Comparison of ENCODE assay signal across 1 cellular context in the genomic region with DNA sequence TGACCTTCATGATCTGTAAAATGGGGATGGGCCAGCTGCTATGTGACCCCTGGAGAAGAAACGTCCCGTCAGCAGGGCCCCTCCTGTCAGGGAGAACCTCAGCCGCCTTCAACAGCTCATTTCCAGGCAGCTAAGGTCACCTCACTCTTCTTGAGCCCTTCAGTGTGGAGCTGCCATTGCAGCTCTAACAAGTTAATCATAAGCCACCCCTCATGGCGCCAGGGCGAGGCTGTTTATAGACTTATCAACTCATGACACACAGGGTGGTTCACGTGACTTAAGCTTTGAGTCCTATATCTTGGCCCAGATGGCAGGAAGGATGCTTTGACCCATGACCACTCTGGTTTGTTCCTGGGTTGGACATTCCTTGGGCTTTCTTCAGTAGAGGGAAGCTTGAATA.
TF ChIP-seq lines count a peak whose summit lies in the region.

No MANE protein-coding gene starts in this region.

TF ChIP-seq in HepG2, 621 proteins besides CTCF, POLR2A, EP300 and RAD21 (continued from another document and continues in another):
- TF ChIP-seq, protein P1, sequence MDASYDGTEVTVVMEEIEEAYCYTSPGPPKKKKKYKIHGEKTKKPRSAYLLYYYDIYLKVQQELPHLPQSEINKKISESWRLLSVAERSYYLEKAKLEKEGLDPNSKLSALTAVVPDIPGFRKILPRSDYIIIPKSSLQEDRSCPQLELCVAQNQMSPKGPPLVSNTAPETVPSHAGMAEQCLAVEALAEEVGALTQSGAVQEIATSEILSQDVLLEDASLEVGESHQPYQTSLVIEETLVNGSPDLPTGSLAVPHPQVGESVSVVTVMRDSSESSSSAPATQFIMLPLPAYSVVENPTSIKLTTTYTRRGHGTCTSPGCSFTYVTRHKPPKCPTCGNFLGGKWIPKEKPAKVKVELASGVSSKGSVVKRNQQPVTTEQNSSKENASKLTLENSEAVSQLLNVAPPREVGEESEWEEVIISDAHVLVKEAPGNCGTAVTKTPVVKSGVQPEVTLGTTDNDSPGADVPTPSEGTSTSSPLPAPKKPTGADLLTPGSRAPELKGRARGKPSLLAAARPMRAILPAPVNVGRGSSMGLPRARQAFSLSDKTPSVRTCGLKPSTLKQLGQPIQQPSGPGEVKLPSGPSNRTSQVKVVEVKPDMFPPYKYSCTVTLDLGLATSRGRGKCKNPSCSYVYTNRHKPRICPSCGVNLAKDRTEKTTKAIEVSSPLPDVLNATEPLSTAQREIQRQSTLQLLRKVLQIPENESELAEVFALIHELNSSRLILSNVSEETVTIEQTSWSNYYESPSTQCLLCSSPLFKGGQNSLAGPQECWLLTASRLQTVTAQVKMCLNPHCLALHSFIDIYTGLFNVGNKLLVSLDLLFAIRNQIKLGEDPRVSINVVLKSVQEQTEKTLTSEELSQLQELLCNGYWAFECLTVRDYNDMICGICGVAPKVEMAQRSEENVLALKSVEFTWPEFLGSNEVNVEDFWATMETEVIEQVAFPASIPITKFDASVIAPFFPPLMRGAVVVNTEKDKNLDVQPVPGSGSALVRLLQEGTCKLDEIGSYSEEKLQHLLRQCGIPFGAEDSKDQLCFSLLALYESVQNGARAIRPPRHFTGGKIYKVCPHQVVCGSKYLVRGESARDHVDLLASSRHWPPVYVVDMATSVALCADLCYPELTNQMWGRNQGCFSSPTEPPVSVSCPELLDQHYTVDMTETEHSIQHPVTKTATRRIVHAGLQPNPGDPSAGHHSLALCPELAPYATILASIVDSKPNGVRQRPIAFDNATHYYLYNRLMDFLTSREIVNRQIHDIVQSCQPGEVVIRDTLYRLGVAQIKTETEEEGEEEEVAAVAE (CRISPR knock-in tag; IDR thresholded peaks at IDR 0.05; ENCODE audit: borderline replicate concordance): no peak
- TF ChIP-seq, protein P2, sequence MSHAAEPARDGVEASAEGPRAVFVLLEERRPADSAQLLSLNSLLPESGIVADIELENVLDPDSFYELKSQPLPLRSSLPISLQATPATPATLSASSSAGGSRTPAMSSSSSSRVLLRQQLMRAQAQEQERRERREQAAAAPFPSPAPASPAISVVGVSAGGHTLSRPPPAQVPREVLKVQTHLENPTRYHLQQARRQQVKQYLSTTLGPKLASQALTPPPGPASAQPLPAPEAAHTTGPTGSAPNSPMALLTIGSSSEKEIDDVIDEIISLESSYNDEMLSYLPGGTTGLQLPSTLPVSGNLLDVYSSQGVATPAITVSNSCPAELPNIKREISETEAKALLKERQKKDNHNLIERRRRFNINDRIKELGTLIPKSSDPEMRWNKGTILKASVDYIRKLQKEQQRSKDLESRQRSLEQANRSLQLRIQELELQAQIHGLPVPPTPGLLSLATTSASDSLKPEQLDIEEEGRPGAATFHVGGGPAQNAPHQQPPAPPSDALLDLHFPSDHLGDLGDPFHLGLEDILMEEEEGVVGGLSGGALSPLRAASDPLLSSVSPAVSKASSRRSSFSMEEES (CRISPR knock-in tag; IDR thresholded peaks at IDR 0.05): 0 out of 2 replicates have a peak, but pooled peaks have one; percentile 6
- TF ChIP-seq MTF1 (CRISPR knock-in tag; IDR thresholded peaks at IDR 0.05): no peak
- no peak for TF ChIP-seq ZZZ3 (CRISPR knock-in tag; IDR thresholded peaks at IDR 0.05; ENCODE audit: borderline replicate concordance)
- TF ChIP-seq ZNF432 (CRISPR knock-in tag; IDR thresholded peaks at IDR 0.05; ENCODE audit: borderline replicate concordance): no peak
- no peak for TF ChIP-seq TBX3 (IDR thresholded peaks at IDR 0.05; ENCODE audit: borderline replicate concordance)
- TF ChIP-seq, protein P3, sequence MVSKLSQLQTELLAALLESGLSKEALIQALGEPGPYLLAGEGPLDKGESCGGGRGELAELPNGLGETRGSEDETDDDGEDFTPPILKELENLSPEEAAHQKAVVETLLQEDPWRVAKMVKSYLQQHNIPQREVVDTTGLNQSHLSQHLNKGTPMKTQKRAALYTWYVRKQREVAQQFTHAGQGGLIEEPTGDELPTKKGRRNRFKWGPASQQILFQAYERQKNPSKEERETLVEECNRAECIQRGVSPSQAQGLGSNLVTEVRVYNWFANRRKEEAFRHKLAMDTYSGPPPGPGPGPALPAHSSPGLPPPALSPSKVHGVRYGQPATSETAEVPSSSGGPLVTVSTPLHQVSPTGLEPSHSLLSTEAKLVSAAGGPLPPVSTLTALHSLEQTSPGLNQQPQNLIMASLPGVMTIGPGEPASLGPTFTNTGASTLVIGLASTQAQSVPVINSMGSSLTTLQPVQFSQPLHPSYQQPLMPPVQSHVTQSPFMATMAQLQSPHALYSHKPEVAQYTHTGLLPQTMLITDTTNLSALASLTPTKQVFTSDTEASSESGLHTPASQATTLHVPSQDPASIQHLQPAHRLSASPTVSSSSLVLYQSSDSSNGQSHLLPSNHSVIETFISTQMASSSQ (IDR thresholded peaks at IDR 0.05; ENCODE audit: low read depth): peak; percentile 49; the same call in 1 of the 2 replicates
- TF ChIP-seq, protein P3 (CRISPR knock-in tag; IDR thresholded peaks at IDR 0.05; ENCODE audit: borderline replicate concordance): 0 out of 2 replicates have a peak, but pooled peaks have one; percentile 32
- 0 out of 2 replicates have a peak, but pooled peaks have one; percentile 5 for TF ChIP-seq FOSL2 (CRISPR knock-in tag; IDR thresholded peaks at IDR 0.05)
- no peak for TF ChIP-seq IRX3 (CRISPR knock-in tag; IDR thresholded peaks at IDR 0.05; ENCODE audit: borderline replicate concordance, low read depth)
- no peak for TF ChIP-seq RXRB (CRISPR knock-in tag; IDR thresholded peaks at IDR 0.05; ENCODE audit: borderline replicate concordance)
- 0 out of 2 replicates have a peak, but pooled peaks have one; percentile 19 for TF ChIP-seq ZNF644 (CRISPR knock-in tag; IDR thresholded peaks at IDR 0.05; ENCODE audit: low read depth)
- TF ChIP-seq ZNF629 (CRISPR knock-in tag; conservative IDR thresholded peaks at IDR 0.05): no peak
- no peak for TF ChIP-seq ZEB1 (IDR thresholded peaks at IDR 0.05; ENCODE audit: insufficient replicate concordance, low read depth)
- TF ChIP-seq RFX3 (CRISPR knock-in tag; IDR thresholded peaks at IDR 0.05): no peak
- TF ChIP-seq PAF1 (CRISPR knock-in tag; IDR thresholded peaks at IDR 0.05): no peak
- no peak for TF ChIP-seq FOXJ3 (CRISPR knock-in tag; IDR thresholded peaks at IDR 0.05; ENCODE audit: borderline replicate concordance)
- TF ChIP-seq, protein P4, sequence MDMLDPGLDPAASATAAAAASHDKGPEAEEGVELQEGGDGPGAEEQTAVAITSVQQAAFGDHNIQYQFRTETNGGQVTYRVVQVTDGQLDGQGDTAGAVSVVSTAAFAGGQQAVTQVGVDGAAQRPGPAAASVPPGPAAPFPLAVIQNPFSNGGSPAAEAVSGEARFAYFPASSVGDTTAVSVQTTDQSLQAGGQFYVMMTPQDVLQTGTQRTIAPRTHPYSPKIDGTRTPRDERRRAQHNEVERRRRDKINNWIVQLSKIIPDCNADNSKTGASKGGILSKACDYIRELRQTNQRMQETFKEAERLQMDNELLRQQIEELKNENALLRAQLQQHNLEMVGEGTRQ (IDR thresholded peaks at IDR 0.05; ENCODE audit: low read depth, low read length): 0 out of 2 replicates have a peak, but pooled peaks have one; percentile 16
- TF ChIP-seq, protein P4 (CRISPR knock-in tag; IDR thresholded peaks at IDR 0.05; ENCODE audit: borderline replicate concordance): no peak; the same call in 1 of the 2 replicates
- no peak for TF ChIP-seq ATAD3A (CRISPR knock-in tag; IDR thresholded peaks at IDR 0.05)
- TF ChIP-seq ZNF557 (CRISPR knock-in tag; IDR thresholded peaks at IDR 0.05): no peak
- 0 out of 2 replicates have a peak, but pooled peaks have one; percentile 13 for TF ChIP-seq BHLHE40 (IDR thresholded peaks at IDR 0.05; ENCODE audit: low read length)
- TF ChIP-seq, protein P5, sequence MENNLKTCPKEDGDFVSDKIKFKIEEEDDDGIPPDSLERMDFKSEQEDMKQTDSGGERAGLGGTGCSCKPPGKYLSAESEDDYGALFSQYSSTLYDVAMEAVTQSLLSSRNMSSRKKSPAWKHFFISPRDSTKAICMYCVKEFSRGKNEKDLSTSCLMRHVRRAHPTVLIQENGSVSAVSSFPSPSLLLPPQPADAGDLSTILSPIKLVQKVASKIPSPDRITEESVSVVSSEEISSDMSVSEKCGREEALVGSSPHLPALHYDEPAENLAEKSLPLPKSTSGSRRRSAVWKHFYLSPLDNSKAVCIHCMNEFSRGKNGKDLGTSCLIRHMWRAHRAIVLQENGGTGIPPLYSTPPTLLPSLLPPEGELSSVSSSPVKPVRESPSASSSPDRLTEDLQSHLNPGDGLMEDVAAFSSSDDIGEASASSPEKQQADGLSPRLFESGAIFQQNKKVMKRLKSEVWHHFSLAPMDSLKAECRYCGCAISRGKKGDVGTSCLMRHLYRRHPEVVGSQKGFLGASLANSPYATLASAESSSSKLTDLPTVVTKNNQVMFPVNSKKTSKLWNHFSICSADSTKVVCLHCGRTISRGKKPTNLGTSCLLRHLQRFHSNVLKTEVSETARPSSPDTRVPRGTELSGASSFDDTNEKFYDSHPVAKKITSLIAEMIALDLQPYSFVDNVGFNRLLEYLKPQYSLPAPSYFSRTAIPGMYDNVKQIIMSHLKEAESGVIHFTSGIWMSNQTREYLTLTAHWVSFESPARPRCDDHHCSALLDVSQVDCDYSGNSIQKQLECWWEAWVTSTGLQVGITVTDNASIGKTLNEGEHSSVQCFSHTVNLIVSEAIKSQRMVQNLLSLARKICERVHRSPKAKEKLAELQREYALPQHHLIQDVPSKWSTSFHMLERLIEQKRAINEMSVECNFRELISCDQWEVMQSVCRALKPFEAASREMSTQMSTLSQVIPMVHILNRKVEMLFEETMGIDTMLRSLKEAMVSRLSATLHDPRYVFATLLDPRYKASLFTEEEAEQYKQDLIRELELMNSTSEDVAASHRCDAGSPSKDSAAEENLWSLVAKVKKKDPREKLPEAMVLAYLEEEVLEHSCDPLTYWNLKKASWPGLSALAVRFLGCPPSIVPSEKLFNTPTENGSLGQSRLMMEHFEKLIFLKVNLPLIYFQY (CRISPR knock-in tag; IDR thresholded peaks at IDR 0.05; ENCODE audit: borderline replicate concordance): no peak
- TF ChIP-seq SRY (CRISPR knock-in tag; IDR thresholded peaks at IDR 0.05): no peak
- TF ChIP-seq, protein P6, sequence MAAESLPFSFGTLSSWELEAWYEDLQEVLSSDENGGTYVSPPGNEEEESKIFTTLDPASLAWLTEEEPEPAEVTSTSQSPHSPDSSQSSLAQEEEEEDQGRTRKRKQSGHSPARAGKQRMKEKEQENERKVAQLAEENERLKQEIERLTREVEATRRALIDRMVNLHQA (CRISPR knock-in tag; IDR thresholded peaks at IDR 0.05): no peak
- no peak for TF ChIP-seq SSRP1 (CRISPR knock-in tag; IDR thresholded peaks at IDR 0.05)
- TF ChIP-seq, protein P7, sequence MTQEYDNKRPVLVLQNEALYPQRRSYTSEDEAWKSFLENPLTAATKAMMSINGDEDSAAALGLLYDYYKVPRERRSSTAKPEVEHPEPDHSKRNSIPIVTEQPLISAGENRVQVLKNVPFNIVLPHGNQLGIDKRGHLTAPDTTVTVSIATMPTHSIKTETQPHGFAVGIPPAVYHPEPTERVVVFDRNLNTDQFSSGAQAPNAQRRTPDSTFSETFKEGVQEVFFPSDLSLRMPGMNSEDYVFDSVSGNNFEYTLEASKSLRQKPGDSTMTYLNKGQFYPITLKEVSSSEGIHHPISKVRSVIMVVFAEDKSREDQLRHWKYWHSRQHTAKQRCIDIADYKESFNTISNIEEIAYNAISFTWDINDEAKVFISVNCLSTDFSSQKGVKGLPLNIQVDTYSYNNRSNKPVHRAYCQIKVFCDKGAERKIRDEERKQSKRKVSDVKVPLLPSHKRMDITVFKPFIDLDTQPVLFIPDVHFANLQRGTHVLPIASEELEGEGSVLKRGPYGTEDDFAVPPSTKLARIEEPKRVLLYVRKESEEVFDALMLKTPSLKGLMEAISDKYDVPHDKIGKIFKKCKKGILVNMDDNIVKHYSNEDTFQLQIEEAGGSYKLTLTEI (CRISPR knock-in tag; conservative IDR thresholded peaks at IDR 0.05): no peak
- no peak for TF ChIP-seq ZIK1 (CRISPR knock-in tag; IDR thresholded peaks at IDR 0.05; ENCODE audit: borderline replicate concordance, low read depth)
- no peak for TF ChIP-seq ERF (CRISPR knock-in tag; IDR thresholded peaks at IDR 0.05)
- TF ChIP-seq ZNF605 (CRISPR knock-in tag; IDR thresholded peaks at IDR 0.05): no peak
- 0 out of 2 replicates have a peak, but pooled peaks have one; percentile 4 for TF ChIP-seq ZMYM2 (CRISPR knock-in tag; IDR thresholded peaks at IDR 0.05)
- TF ChIP-seq YY1 (IDR thresholded peaks at IDR 0.05; ENCODE audit: insufficient read depth, insufficient replicate concordance, low read depth, low read length): peak; percentile 22
- TF ChIP-seq, protein P8, sequence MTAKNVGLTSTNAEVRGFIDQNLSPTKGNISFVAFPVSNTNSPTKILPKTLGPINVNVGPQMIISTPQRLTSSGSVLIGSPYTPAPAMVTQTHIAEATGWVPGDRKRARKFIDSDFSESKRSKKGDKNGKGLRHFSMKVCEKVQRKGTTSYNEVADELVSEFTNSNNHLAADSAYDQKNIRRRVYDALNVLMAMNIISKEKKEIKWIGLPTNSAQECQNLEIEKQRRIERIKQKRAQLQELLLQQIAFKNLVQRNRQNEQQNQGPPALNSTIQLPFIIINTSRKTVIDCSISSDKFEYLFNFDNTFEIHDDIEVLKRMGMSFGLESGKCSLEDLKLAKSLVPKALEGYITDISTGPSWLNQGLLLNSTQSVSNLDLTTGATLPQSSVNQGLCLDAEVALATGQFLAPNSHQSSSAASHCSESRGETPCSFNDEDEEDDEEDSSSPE (CRISPR knock-in tag; IDR thresholded peaks at IDR 0.05): no peak
- TF ChIP-seq ZKSCAN1 (IDR thresholded peaks at IDR 0.05; ENCODE audit: low read length): no peak
- TF ChIP-seq, protein P9, sequence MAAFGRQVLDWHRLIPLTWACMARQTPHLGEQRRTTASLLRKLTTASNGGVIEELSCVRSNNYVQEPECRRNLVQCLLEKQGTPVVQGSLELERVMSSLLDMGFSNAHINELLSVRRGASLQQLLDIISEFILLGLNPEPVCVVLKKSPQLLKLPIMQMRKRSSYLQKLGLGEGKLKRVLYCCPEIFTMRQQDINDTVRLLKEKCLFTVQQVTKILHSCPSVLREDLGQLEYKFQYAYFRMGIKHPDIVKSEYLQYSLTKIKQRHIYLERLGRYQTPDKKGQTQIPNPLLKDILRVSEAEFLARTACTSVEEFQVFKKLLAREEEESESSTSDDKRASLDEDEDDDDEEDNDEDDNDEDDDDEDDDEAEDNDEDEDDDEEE (CRISPR knock-in tag; IDR thresholded peaks at IDR 0.05): no peak
